1 cellular context compared by ENCODE assay signal in the genomic region with DNA sequence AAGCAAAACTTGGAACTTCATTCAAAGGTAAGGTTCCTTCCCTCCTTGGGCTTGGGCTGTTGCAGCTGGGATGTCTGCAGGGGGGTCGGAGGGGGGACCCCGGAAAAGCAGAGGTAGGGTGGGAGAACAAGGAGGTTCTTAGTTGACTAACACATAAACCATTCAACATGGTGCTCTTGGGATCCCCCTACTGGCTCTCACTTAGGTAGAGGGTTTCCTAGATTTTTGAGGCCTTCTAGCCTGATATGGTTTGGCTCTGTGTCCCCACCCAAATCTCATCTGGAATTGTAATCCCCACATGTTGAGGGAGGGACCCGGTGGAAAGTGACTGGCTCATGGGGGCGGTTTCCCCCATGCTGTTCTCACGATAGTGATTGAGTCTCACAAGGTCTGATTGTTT.
TF ChIP-seq lines count a peak whose summit lies in the region.

No MANE protein-coding gene starts in this region.

TF ChIP-seq in endothelial cell of umbilical vein, 7 proteins besides CTCF, POLR2A, EP300 and RAD21:
- TF ChIP-seq MYC (IDR thresholded peaks at IDR 0.05; ENCODE audit: low read depth, low read length) (no peak), FOS (IDR thresholded peaks at IDR 0.05; ENCODE audit: borderline replicate concordance, insufficient read depth, low read length) (no peak), JUN (IDR thresholded peaks at IDR 0.05; ENCODE audit: borderline replicate concordance, insufficient read depth, insufficient read length, low read depth) (no peak)
